ENCODE assay signal across 17 cellular contexts in genomic region chr6:136652656-136653055, GRCh38.
DNase-seq lines count a peak whose midpoint lies in the region; ATAC-seq and TF ChIP-seq lines count a peak whose summit lies in the region.
"Had no signal": no experiment of that assay in that cellular context is flagged by ENCODE, and none has a peak within 500 bp of the region (broad histone marks: within the 10 kb centered on the region; RNA-seq: fewer than 3 reads in every experiment).

No MANE protein-coding gene starts in this region.

- CTCF ChIA-PET in OCI-LY7 (lab: Charles Lee; ENCODE audit: unreplicated experiment), result no interaction called here

- H3K36me3 Mint-ChIP-seq in activated T-helper 17 cell treated with anti-CD3 and anti-CD28 coated beads, Interleukin-2, amount 50 U/mL, for 72 hours (ENCODE audit: low read depth), result peaks cover 55% of the 10 kb centered on the region

- H3K4me3 ChIP-seq in OCI-LY7 (ENCODE audit: low read depth, low read length, poor library complexity, severe bottlenecking) (no peak overlapping the region), left lung (no peak overlapping the region)

- DNase-seq in OCI-LY7 (ENCODE audit: low spot score) (no peak), left lung (no peak), left lobe of liver (ENCODE audit: low spot score) (no peak), NCI-H1694 (lab: John Stamatoyannopoulos, UW) (no peak)
- no peak for DNase-seq in stimulated activated naive CD8-positive, alpha-beta T cell treated with anti-CD3 and anti-CD28 coated beads, Interleukin-15, Interleukin-2, amounts not matched to agents 100 U/mL and 50 U/mL, for 24 hours
- DNase-seq: ACHN; BE2C; C1 segment of cervical spinal cord; Caco-2; CD4-positive, alpha-beta T cell; GOT3; H7; HFFc6 had no signal

- no peak for ATAC-seq in activated T-helper 17 cell treated with anti-CD3 and anti-CD28 coated beads, Interleukin-2, amount 50 U/mL, for 72 hours (replicated peaks)
- ATAC-seq in left lung (peak; percentile 14), left lobe of liver (no peak)
- ATAC-seq in stimulated activated naive CD8-positive, alpha-beta T cell treated with anti-CD3 and anti-CD28 coated beads, Interleukin-15, Interleukin-2, amounts not matched to agents 100 U/mL and 50 U/mL, for 24 hours, result no peak
- ATAC-seq: HCT116, HepG2 had no signal

- TSS peak; percentile 16 for BruUV-seq in OCI-LY7 (replicated peaks; lab: Mats Ljungman, UMichigan)

- no peaks in the 10 kb centered on the region for H3K9me2 ChIP-seq in OCI-LY7 (ENCODE audit: insufficient read depth, low read length)

- no peak overlapping the region for H2AFZ ChIP-seq in OCI-LY7 (ENCODE audit: low read length)

- no peaks in the 10 kb centered on the region for H3K4me1 Mint-ChIP-seq in activated T-helper 17 cell treated with anti-CD3 and anti-CD28 coated beads, Interleukin-2, amount 50 U/mL, for 72 hours

- H3K27ac ChIP-seq in OCI-LY7 (ENCODE audit: low read depth, low read length, poor library complexity, severe bottlenecking) (no peak overlapping the region), left lung (no peak overlapping the region)

- TF ChIP-seq CTCF in OCI-LY7 (conservative IDR thresholded peaks at IDR 0.05; ENCODE audit: low read length), result no peak
- no peak for TF ChIP-seq CTCF in left lung (IDR thresholded peaks at IDR 0.05)

- intact Hi-C loops in OCI-LY7 (cut with micrococcal nuclease; ENCODE audit: unreplicated experiment) (no loop called here), left lung (cut with DNase I) (no loop called here)

- peak overlapping the region; percentile 50 for H3K27ac Mint-ChIP-seq in activated T-helper 17 cell treated with anti-CD3 and anti-CD28 coated beads, Interleukin-2, amount 50 U/mL, for 72 hours
- H3K27ac Mint-ChIP-seq: CD4-positive, alpha-beta T cell; HFFc6 had no signal

- H3K36me3 ChIP-seq in OCI-LY7 (ENCODE audit: insufficient read depth, low read length) (0 out of 2 replicates have a peak, but pooled peaks cover 11% of the 10 kb centered on the region), left lung (peaks cover 0 to 49% of the 10 kb centered on the region in 2 donors)
- H3K36me3 ChIP-seq: BE2C had no signal

- no peaks in the 10 kb centered on the region; the same call in 1 of the 2 replicates for H3K9me3 ChIP-seq in OCI-LY7 (ENCODE audit: low read length)
- no peaks in the 10 kb centered on the region for H3K9me3 ChIP-seq in left lung
- H3K9me3 ChIP-seq: BE2C, Caco-2 had no signal

- H3K27me3 ChIP-seq in left lung, result no peaks in the 10 kb centered on the region
- H3K27me3 ChIP-seq: BE2C had no signal

- no peaks in the 10 kb centered on the region for H3K79me2 ChIP-seq in OCI-LY7 (ENCODE audit: insufficient read depth, low read depth, low read length)

- POLR2A ChIA-PET in OCI-LY7 (lab: Charles Lee), result interaction anchor here (0.7 kb wide), 2 partner anchors 21 to 65 kb away, joined by 3 read pairs; no protein-coding TSS in a partner anchor

- H3K9me3 Mint-ChIP-seq in activated T-helper 17 cell treated with anti-CD3 and anti-CD28 coated beads, Interleukin-2, amount 50 U/mL, for 72 hours, result no peaks in the 10 kb centered on the region
- H3K9me3 Mint-ChIP-seq: CD4-positive, alpha-beta T cell; HFFc6; IgD-negative memory B cell had no signal

- no peaks in the 10 kb centered on the region for H3K27me3 Mint-ChIP-seq in activated T-helper 17 cell treated with anti-CD3 and anti-CD28 coated beads, Interleukin-2, amount 50 U/mL, for 72 hours
- H3K27me3 Mint-ChIP-seq: CD4-positive, alpha-beta T cell; IgD-negative memory B cell had no signal

- H3K4me3 Mint-ChIP-seq in activated T-helper 17 cell treated with anti-CD3 and anti-CD28 coated beads, Interleukin-2, amount 50 U/mL, for 72 hours, result no peak overlapping the region
- H3K4me3 Mint-ChIP-seq: CD4-positive, alpha-beta T cell; HFFc6; IgD-negative memory B cell had no signal

- H3K4me2 ChIP-seq in OCI-LY7 (ENCODE audit: low read length), result no peak overlapping the region

- no peaks in the 10 kb centered on the region for H4K20me1 ChIP-seq in OCI-LY7 (ENCODE audit: insufficient read depth, low read length)

- H3K4me1 ChIP-seq in OCI-LY7 (ENCODE audit: insufficient read depth, low read length, poor library complexity, severe bottlenecking), result peaks cover 11% of the 10 kb centered on the region
- peaks cover under 1 to 7% of the 10 kb centered on the region in 2 donors for H3K4me1 ChIP-seq in left lung
- H3K4me1 ChIP-seq: BE2C had no signal
